In genomic region chr6:31358302-31358701, GRCh38 we compare ENCODE assay signal across 1 cellular context.
A peak's percentile ranks its signal among the peaks of the same experiment; 100 is the strongest.
TF ChIP-seq lines count a peak whose summit lies in the region.

No MANE protein-coding gene starts in this region.

TF ChIP-seq in GM12878, 131 proteins besides CTCF, POLR2A, EP300 and RAD21 (continued from another document):
- TF ChIP-seq ZBTB40 (IDR thresholded peaks at IDR 0.05; ENCODE audit: borderline replicate concordance), result no peak
- TF ChIP-seq MLLT1 (IDR thresholded peaks at IDR 0.05), result no peak
- TF ChIP-seq RELA (IDR thresholded peaks at IDR 0.05; ENCODE audit: borderline replicate concordance, partially characterized antibody), result no peak
- no peak for TF ChIP-seq ZSCAN29 (IDR thresholded peaks at IDR 0.05)
- no peak for TF ChIP-seq FOXK2 (IDR thresholded peaks at IDR 0.05)
- TF ChIP-seq IRF4 (IDR thresholded peaks at IDR 0.05; ENCODE audit: low read depth, low read length), result peak; percentile 73
- TF ChIP-seq NFYA (IDR thresholded peaks at IDR 0.05; ENCODE audit: borderline replicate concordance, low read depth, low read length), result no peak
- TF ChIP-seq PAX8 (IDR thresholded peaks at IDR 0.05), result no peak
- peak; percentile 95 for TF ChIP-seq ZNF24 (IDR thresholded peaks at IDR 0.05)
- no peak for TF ChIP-seq WRNIP1 (IDR thresholded peaks at IDR 0.05; ENCODE audit: borderline replicate concordance, low read depth, low read length)
- peak; percentile 59; the same call in 1 of the 2 replicates for TF ChIP-seq SPI1 (IDR thresholded peaks at IDR 0.05; ENCODE audit: borderline replicate concordance, insufficient read depth, low read depth, low read length)
- peak; percentile 62; the same call in 1 of the 2 replicates for TF ChIP-seq NFIC (IDR thresholded peaks at IDR 0.05; ENCODE audit: low read depth, low read length)
- TF ChIP-seq, protein P1, sequence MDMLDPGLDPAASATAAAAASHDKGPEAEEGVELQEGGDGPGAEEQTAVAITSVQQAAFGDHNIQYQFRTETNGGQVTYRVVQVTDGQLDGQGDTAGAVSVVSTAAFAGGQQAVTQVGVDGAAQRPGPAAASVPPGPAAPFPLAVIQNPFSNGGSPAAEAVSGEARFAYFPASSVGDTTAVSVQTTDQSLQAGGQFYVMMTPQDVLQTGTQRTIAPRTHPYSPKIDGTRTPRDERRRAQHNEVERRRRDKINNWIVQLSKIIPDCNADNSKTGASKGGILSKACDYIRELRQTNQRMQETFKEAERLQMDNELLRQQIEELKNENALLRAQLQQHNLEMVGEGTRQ (IDR thresholded peaks at IDR 0.05; ENCODE audit: borderline replicate concordance, low read depth, low read length), result no peak
- TF ChIP-seq SMAD5 (IDR thresholded peaks at IDR 0.05; ENCODE audit: low read depth), result 0 out of 2 replicates have a peak, but pooled peaks have one; percentile 25
- TF ChIP-seq CREM (IDR thresholded peaks at IDR 0.05; ENCODE audit: low read depth), result no peak
- TF ChIP-seq, protein P2, sequence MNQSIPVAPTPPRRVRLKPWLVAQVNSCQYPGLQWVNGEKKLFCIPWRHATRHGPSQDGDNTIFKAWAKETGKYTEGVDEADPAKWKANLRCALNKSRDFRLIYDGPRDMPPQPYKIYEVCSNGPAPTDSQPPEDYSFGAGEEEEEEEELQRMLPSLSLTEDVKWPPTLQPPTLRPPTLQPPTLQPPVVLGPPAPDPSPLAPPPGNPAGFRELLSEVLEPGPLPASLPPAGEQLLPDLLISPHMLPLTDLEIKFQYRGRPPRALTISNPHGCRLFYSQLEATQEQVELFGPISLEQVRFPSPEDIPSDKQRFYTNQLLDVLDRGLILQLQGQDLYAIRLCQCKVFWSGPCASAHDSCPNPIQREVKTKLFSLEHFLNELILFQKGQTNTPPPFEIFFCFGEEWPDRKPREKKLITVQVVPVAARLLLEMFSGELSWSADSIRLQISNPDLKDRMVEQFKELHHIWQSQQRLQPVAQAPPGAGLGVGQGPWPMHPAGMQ (IDR thresholded peaks at IDR 0.05; ENCODE audit: borderline replicate concordance), result no peak
- TF ChIP-seq CHD4 (IDR thresholded peaks at IDR 0.05), result no peak
- no peak for TF ChIP-seq CBX3 (IDR thresholded peaks at IDR 0.05; ENCODE audit: borderline replicate concordance, low read depth)
- TF ChIP-seq MTA2 (IDR thresholded peaks at IDR 0.05; ENCODE audit: low read depth), result peak; percentile 31; the same call in 1 of the 2 replicates
- TF ChIP-seq TBL1XR1 (IDR thresholded peaks at IDR 0.05; ENCODE audit: low read depth, low read length), result 0 out of 2 replicates have a peak, but pooled peaks have one; percentile 43
- 0 out of 2 replicates have a peak, but pooled peaks have one; percentile 24 for TF ChIP-seq PML (IDR thresholded peaks at IDR 0.05; ENCODE audit: low read length)
- peak; percentile 49; the same call in 1 of the 2 replicates for TF ChIP-seq BCL11A (IDR thresholded peaks at IDR 0.05; ENCODE audit: low read depth, low read length)
- peak; percentile 75 for TF ChIP-seq RUNX3 (IDR thresholded peaks at IDR 0.05; ENCODE audit: low read length)
- peak; percentile 83 for TF ChIP-seq JUNB (IDR thresholded peaks at IDR 0.05)
- TF ChIP-seq, protein P3, sequence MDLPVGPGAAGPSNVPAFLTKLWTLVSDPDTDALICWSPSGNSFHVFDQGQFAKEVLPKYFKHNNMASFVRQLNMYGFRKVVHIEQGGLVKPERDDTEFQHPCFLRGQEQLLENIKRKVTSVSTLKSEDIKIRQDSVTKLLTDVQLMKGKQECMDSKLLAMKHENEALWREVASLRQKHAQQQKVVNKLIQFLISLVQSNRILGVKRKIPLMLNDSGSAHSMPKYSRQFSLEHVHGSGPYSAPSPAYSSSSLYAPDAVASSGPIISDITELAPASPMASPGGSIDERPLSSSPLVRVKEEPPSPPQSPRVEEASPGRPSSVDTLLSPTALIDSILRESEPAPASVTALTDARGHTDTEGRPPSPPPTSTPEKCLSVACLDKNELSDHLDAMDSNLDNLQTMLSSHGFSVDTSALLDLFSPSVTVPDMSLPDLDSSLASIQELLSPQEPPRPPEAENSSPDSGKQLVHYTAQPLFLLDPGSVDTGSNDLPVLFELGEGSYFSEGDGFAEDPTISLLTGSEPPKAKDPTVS (IDR thresholded peaks at IDR 0.05; ENCODE audit: low read depth, low read length), result no peak
TF ChIP-seq in GM12878: peak in this region for 11.
